ENCODE assay signal across 24 cellular contexts in genomic region chr11:12470236-12470635, GRCh38.
"Had no signal": no experiment of that assay in that cellular context is flagged by ENCODE, and none has a peak within 500 bp of the region (broad histone marks: within the 10 kb centered on the region; RNA-seq: fewer than 3 reads in every experiment).

No MANE protein-coding gene starts in this region.

- H3K27ac ChIP-seq: brain microvascular endothelial cell, epithelial cell of prostate, SJCRH30, testis, WERI-Rb-1 had no signal

- H3K9me3 ChIP-seq: gastrocnemius medialis, SJCRH30, testis, upper lobe of left lung had no signal

- H3K36me3 ChIP-seq: gastrocnemius medialis, SJCRH30, WERI-Rb-1 had no signal

- DNase-seq: activated CD4-positive, alpha-beta T cell treated with anti-CD3 and anti-CD28 coated beads for 48 hours; activated CD4-positive, alpha-beta T cell treated with anti-CD3 and anti-CD28 coated beads, Interleukin-2, amount 50 U/mL, for 48 hours; activated CD8-positive, alpha-beta memory T cell treated with anti-CD3 and anti-CD28 coated beads for 24 hours; activated effector memory CD4-positive, alpha-beta T cell treated with anti-CD3 and anti-CD28 coated beads, Interleukin-2, amount 50 U/mL, for 16 hours; activated naive CD4-positive, alpha-beta T cell treated with anti-CD3 and anti-CD28 coated beads, Interleukin-2, amount 10 ng/mL, durations not matched to agents 7 days and 5 days; activated naive CD8-positive, alpha-beta T cell treated with anti-CD3 and anti-CD28 coated beads, Interleukin-2, amount 10 ng/mL, durations not matched to agents 7 days and 5 days; amniotic stem cell; brain microvascular endothelial cell; gastrocnemius medialis; hippocampal formation; left cardiac atrium; SJCRH30; stimulated activated CD4-positive, alpha-beta T cell treated with anti-CD3 and anti-CD28 coated beads, Interleukin-1b, Interleukin-23, amount 100 ng/mL, for 48 hours; stimulated activated CD4-positive, alpha-beta T cell treated with anti-CD3 and anti-CD28 coated beads, Interleukin-4, amount 100 ng/mL, for 4 hours; stimulated activated naive B cell treated with anti-CD40 and anti-IgM and Interleukin-4, amounts not matched to agents 10 μg/mL and 1 μg/mL and 100 μg/mL, for 72 hours; T-helper 17 cell; T1000; testis; upper lobe of left lung; WERI-Rb-1 had no signal

- H3K27me3 ChIP-seq: brain microvascular endothelial cell, gastrocnemius medialis, SJCRH30, testis, upper lobe of left lung had no signal

- H3K4me3 ChIP-seq: gastrocnemius medialis, SJCRH30, smooth muscle cell, testis, upper lobe of left lung had no signal

- ATAC-seq: activated CD4-positive, CD25-positive, alpha-beta regulatory T cell treated with anti-CD3 and anti-CD28 coated beads, Interleukin-2, amount 50 U/mL, for 24 hours; natural killer cell treated with Interleukin-12 subunit alpha and Interleukin-12 subunit beta and Interleukin-15 and Interleukin-18, amount 100 ng/mL, for 72 hours; stimulated activated naive B cell treated with anti-CD40 and anti-IgM and Interleukin-4, amounts not matched to agents 10 μg/mL and 1 μg/mL and 100 μg/mL, for 72 hours; T-helper 17 cell had no signal

- H3K4me2 ChIP-seq: smooth muscle cell had no signal
